Comparison of ENCODE assay signal across 16 cellular contexts in genomic region chr3:4310971-4311370, GRCh38.
"Had no signal": no experiment of that assay in that cellular context is flagged by ENCODE, and none has a peak within 500 bp of the region (broad histone marks: within the 10 kb centered on the region; RNA-seq: fewer than 3 reads in every experiment).

No MANE protein-coding gene starts in this region.

- H3K27me3 ChIP-seq: brain microvascular endothelial cell, neutrophil, upper lobe of left lung had no signal

- H3K9me3 ChIP-seq: neutrophil, upper lobe of left lung had no signal

- H3K27ac ChIP-seq: brain microvascular endothelial cell, epithelial cell of prostate, neutrophil, upper lobe of left lung had no signal

- DNase-seq: activated CD4-positive, alpha-beta T cell treated with anti-CD3 and anti-CD28 coated beads, Interleukin-2, amount 50 U/mL, for 1 hour; activated naive CD8-positive, alpha-beta T cell treated with anti-CD3 and anti-CD28 coated beads, Interleukin-2, amount 10 ng/mL, durations not matched to agents 7 days and 5 days; anterior cingulate cortex; brain microvascular endothelial cell; dermis blood vessel endothelial cell; effector memory CD8-positive, alpha-beta T cell; left colon; naive thymus-derived CD8-positive, alpha-beta T cell; right cardiac atrium; T-helper 17 cell; upper lobe of left lung had no signal

- H3K4me3 Mint-ChIP-seq: activated naive CD8-positive, alpha-beta T cell treated with anti-CD3 and anti-CD28 coated beads, Interleukin-2, amount 10 ng/mL, durations not matched to agents 7 days and 5 days; activated T-helper 1 cell treated with anti-CD3 and anti-CD28 coated beads, Interleukin-12 subunit alpha, Interleukin-12 subunit beta, Interleukin-2, Interleukin-4 antibody, amounts not matched to agents 30 ng/mL and 10 ng/mL and 1 ng/mL, durations not matched to agents 14 hours and 24 hours and 36 hours; effector memory CD8-positive, alpha-beta T cell; naive thymus-derived CD8-positive, alpha-beta T cell; stimulated activated naive CD8-positive, alpha-beta T cell treated with anti-CD3 and anti-CD28 coated beads, Interleukin-15, Interleukin-2, amounts not matched to agents 100 ng/mL and 50 ng/mL, for 24 hours; T-helper 17 cell had no signal

- H3K27ac Mint-ChIP-seq: activated naive CD8-positive, alpha-beta T cell treated with anti-CD3 and anti-CD28 coated beads, Interleukin-2, amount 10 ng/mL, durations not matched to agents 7 days and 5 days; activated T-helper 1 cell treated with anti-CD3 and anti-CD28 coated beads, Interleukin-12 subunit alpha, Interleukin-12 subunit beta, Interleukin-2, Interleukin-4 antibody, amounts not matched to agents 30 ng/mL and 10 ng/mL and 1 ng/mL, durations not matched to agents 14 hours and 24 hours and 36 hours; stimulated activated naive CD8-positive, alpha-beta T cell treated with anti-CD3 and anti-CD28 coated beads, Interleukin-15, Interleukin-2, amounts not matched to agents 100 ng/mL and 50 ng/mL, for 24 hours; T-helper 17 cell had no signal

- H3K27me3 Mint-ChIP-seq: activated naive CD8-positive, alpha-beta T cell treated with anti-CD3 and anti-CD28 coated beads, Interleukin-2, amount 10 ng/mL, durations not matched to agents 7 days and 5 days; effector memory CD8-positive, alpha-beta T cell; naive thymus-derived CD8-positive, alpha-beta T cell; stimulated activated naive CD8-positive, alpha-beta T cell treated with anti-CD3 and anti-CD28 coated beads, Interleukin-15, Interleukin-2, amounts not matched to agents 100 ng/mL and 50 ng/mL, for 24 hours; T-helper 17 cell had no signal

- H3K4me2 ChIP-seq: smooth muscle cell had no signal

- H3K4me3 ChIP-seq: smooth muscle cell, upper lobe of left lung had no signal

- ATAC-seq: effector memory CD8-positive, alpha-beta T cell; left colon; naive thymus-derived CD8-positive, alpha-beta T cell; right cardiac atrium; T-helper 17 cell had no signal

- H3K9me3 Mint-ChIP-seq: activated naive CD8-positive, alpha-beta T cell treated with anti-CD3 and anti-CD28 coated beads, Interleukin-2, amount 10 ng/mL, durations not matched to agents 7 days and 5 days; activated T-helper 1 cell treated with anti-CD3 and anti-CD28 coated beads, Interleukin-12 subunit alpha, Interleukin-12 subunit beta, Interleukin-2, Interleukin-4 antibody, amounts not matched to agents 30 ng/mL and 10 ng/mL and 1 ng/mL, durations not matched to agents 14 hours and 24 hours and 36 hours; effector memory CD8-positive, alpha-beta T cell had no signal
